1 cellular context compared by ENCODE assay signal in genomic region chr9:70418822-70419545, GRCh38.
A peak's percentile ranks its signal among the peaks of the same experiment; 100 is the strongest.
TF ChIP-seq lines count a peak whose summit lies in the region.

No MANE protein-coding gene starts in this region.

TF ChIP-seq in HepG2, 621 proteins besides CTCF, POLR2A, EP300 and RAD21 (continued from another document and continues in another):
- TF ChIP-seq ARID5B (CRISPR knock-in tag; IDR thresholded peaks at IDR 0.05), result peak; percentile 26
- TF ChIP-seq, protein P1, sequence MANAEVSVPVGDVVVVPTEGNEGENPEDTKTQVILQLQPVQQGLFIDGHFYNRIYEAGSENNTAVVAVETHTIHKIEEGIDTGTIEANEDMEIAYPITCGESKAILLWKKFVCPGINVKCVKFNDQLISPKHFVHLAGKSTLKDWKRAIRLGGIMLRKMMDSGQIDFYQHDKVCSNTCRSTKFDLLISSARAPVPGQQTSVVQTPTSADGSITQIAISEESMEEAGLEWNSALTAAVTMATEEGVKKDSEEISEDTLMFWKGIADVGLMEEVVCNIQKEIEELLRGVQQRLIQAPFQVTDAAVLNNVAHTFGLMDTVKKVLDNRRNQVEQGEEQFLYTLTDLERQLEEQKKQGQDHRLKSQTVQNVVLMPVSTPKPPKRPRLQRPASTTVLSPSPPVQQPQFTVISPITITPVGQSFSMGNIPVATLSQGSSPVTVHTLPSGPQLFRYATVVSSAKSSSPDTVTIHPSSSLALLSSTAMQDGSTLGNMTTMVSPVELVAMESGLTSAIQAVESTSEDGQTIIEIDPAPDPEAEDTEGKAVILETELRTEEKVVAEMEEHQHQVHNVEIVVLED (CRISPR knock-in tag; IDR thresholded peaks at IDR 0.05; ENCODE audit: borderline replicate concordance), result no peak
- TF ChIP-seq SRSF9 (IDR thresholded peaks at IDR 0.05; ENCODE audit: borderline replicate concordance, insufficient read depth, low read depth, low read length, poor library complexity, severe bottlenecking), result no peak
- TF ChIP-seq, protein P2, sequence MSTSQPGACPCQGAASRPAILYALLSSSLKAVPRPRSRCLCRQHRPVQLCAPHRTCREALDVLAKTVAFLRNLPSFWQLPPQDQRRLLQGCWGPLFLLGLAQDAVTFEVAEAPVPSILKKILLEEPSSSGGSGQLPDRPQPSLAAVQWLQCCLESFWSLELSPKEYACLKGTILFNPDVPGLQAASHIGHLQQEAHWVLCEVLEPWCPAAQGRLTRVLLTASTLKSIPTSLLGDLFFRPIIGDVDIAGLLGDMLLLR (CRISPR knock-in tag; IDR thresholded peaks at IDR 0.05), result peak; percentile 33; the same call in 1 of the 2 replicates
- TF ChIP-seq CENPBD1 (CRISPR knock-in tag; IDR thresholded peaks at IDR 0.05; ENCODE audit: borderline replicate concordance, low read depth), result no peak
- TF ChIP-seq ZNF33B (CRISPR knock-in tag; IDR thresholded peaks at IDR 0.05), result no peak
- TF ChIP-seq NFIB (CRISPR knock-in tag; IDR thresholded peaks at IDR 0.05; ENCODE audit: borderline replicate concordance), result no peak
- TF ChIP-seq, protein P3, sequence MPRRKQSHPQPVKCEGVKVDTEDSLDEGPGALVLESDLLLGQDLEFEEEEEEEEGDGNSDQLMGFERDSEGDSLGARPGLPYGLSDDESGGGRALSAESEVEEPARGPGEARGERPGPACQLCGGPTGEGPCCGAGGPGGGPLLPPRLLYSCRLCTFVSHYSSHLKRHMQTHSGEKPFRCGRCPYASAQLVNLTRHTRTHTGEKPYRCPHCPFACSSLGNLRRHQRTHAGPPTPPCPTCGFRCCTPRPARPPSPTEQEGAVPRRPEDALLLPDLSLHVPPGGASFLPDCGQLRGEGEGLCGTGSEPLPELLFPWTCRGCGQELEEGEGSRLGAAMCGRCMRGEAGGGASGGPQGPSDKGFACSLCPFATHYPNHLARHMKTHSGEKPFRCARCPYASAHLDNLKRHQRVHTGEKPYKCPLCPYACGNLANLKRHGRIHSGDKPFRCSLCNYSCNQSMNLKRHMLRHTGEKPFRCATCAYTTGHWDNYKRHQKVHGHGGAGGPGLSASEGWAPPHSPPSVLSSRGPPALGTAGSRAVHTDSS (CRISPR knock-in tag; conservative IDR thresholded peaks at IDR 0.05), result no peak
- no peak for TF ChIP-seq ZNF24 (IDR thresholded peaks at IDR 0.05)
- no peak; the same call in 1 of the 2 replicates for TF ChIP-seq SALL1 (CRISPR knock-in tag; IDR thresholded peaks at IDR 0.05)
- TF ChIP-seq ZNF18 (CRISPR knock-in tag; IDR thresholded peaks at IDR 0.05; ENCODE audit: insufficient replicate concordance), result no peak
- no peak for TF ChIP-seq SP1 (IDR thresholded peaks at IDR 0.05)
- TF ChIP-seq SP1 (CRISPR knock-in tag; IDR thresholded peaks at IDR 0.05), result no peak
- no peak for TF ChIP-seq ZNF33A (CRISPR knock-in tag; IDR thresholded peaks at IDR 0.05; ENCODE audit: borderline replicate concordance)
- no peak for TF ChIP-seq ZSCAN21 (CRISPR knock-in tag; IDR thresholded peaks at IDR 0.05; ENCODE audit: borderline replicate concordance)
- TF ChIP-seq ZNF337 (CRISPR knock-in tag; IDR thresholded peaks at IDR 0.05; ENCODE audit: borderline replicate concordance, low read depth), result no peak
- no peak for TF ChIP-seq ZNF674 (CRISPR knock-in tag; IDR thresholded peaks at IDR 0.05; ENCODE audit: low read depth)
- no peak for TF ChIP-seq ZNF761 (CRISPR knock-in tag; conservative IDR thresholded peaks at IDR 0.05)
- TF ChIP-seq PITX1 (CRISPR knock-in tag; IDR thresholded peaks at IDR 0.05), result peak; percentile 18; the same call in 1 of the 2 replicates
- TF ChIP-seq, protein P4, sequence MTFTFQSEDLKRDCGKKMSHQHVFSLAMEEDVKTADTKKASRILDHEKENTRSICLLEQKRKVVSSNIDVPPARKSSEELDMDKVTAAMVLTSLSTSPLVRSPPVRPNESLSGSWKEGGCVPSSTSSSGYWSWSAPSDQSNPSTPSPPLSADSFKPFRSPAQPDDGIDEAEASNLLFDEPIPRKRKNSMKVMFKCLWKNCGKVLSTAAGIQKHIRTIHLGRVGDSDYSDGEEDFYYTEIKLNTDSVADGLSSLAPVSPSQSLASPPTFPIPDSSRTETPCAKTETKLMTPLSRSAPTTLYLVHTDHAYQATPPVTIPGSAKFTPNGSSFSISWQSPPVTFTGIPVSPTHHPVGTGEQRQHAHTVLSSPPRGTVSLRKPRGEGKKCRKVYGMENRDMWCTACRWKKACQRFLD (CRISPR knock-in tag; IDR thresholded peaks at IDR 0.05; ENCODE audit: borderline replicate concordance), result no peak
- no peak for TF ChIP-seq IRF1 (CRISPR knock-in tag; IDR thresholded peaks at IDR 0.05; ENCODE audit: low read depth)
- TF ChIP-seq ZNF550 (CRISPR knock-in tag; IDR thresholded peaks at IDR 0.05; ENCODE audit: borderline replicate concordance), result no peak
- no peak for TF ChIP-seq ZNF451 (CRISPR knock-in tag; IDR thresholded peaks at IDR 0.05)
- no peak for TF ChIP-seq RCOR2 (CRISPR knock-in tag; IDR thresholded peaks at IDR 0.05)
- TF ChIP-seq, protein P5, sequence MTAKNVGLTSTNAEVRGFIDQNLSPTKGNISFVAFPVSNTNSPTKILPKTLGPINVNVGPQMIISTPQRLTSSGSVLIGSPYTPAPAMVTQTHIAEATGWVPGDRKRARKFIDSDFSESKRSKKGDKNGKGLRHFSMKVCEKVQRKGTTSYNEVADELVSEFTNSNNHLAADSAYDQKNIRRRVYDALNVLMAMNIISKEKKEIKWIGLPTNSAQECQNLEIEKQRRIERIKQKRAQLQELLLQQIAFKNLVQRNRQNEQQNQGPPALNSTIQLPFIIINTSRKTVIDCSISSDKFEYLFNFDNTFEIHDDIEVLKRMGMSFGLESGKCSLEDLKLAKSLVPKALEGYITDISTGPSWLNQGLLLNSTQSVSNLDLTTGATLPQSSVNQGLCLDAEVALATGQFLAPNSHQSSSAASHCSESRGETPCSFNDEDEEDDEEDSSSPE (CRISPR knock-in tag; IDR thresholded peaks at IDR 0.05), result peak; percentile 67
- no peak for TF ChIP-seq CBX5 (CRISPR knock-in tag; IDR thresholded peaks at IDR 0.05; ENCODE audit: borderline replicate concordance)
- no peak for TF ChIP-seq KLF9 (CRISPR knock-in tag; IDR thresholded peaks at IDR 0.05; ENCODE audit: low read depth)
- no peak for TF ChIP-seq ZSCAN22 (CRISPR knock-in tag; IDR thresholded peaks at IDR 0.05)
- TF ChIP-seq FOXP1 (IDR thresholded peaks at IDR 0.05), result no peak
- TF ChIP-seq FOXP1 (CRISPR knock-in tag; IDR thresholded peaks at IDR 0.05), result no peak
- TF ChIP-seq MXD1 (CRISPR knock-in tag; IDR thresholded peaks at IDR 0.05), result no peak
- no peak for TF ChIP-seq ZKSCAN8 (CRISPR knock-in tag; IDR thresholded peaks at IDR 0.05; ENCODE audit: borderline replicate concordance)
- no peak for TF ChIP-seq SMARCC2 (IDR thresholded peaks at IDR 0.05)
- TF ChIP-seq TAF1 (CRISPR knock-in tag; IDR thresholded peaks at IDR 0.05), result no peak; the same call in 1 of the 2 replicates
- no peak for TF ChIP-seq ZNF121 (CRISPR knock-in tag; IDR thresholded peaks at IDR 0.05)
- TF ChIP-seq PCBP1 (IDR thresholded peaks at IDR 0.05; ENCODE audit: borderline replicate concordance, low read depth, low read length), result peak; percentile 30; the same call in 1 of the 2 replicates
- TF ChIP-seq ZNF720 (CRISPR knock-in tag; IDR thresholded peaks at IDR 0.05), result no peak
- TF ChIP-seq ZNF354B (CRISPR knock-in tag; IDR thresholded peaks at IDR 0.05), result no peak
- TF ChIP-seq HNF4G (IDR thresholded peaks at IDR 0.05; ENCODE audit: borderline replicate concordance, low read depth, low read length), result no peak
- TF ChIP-seq HNF4G (CRISPR knock-in tag; IDR thresholded peaks at IDR 0.05; ENCODE audit: borderline replicate concordance, low read depth), result no peak
- TF ChIP-seq, protein P6, sequence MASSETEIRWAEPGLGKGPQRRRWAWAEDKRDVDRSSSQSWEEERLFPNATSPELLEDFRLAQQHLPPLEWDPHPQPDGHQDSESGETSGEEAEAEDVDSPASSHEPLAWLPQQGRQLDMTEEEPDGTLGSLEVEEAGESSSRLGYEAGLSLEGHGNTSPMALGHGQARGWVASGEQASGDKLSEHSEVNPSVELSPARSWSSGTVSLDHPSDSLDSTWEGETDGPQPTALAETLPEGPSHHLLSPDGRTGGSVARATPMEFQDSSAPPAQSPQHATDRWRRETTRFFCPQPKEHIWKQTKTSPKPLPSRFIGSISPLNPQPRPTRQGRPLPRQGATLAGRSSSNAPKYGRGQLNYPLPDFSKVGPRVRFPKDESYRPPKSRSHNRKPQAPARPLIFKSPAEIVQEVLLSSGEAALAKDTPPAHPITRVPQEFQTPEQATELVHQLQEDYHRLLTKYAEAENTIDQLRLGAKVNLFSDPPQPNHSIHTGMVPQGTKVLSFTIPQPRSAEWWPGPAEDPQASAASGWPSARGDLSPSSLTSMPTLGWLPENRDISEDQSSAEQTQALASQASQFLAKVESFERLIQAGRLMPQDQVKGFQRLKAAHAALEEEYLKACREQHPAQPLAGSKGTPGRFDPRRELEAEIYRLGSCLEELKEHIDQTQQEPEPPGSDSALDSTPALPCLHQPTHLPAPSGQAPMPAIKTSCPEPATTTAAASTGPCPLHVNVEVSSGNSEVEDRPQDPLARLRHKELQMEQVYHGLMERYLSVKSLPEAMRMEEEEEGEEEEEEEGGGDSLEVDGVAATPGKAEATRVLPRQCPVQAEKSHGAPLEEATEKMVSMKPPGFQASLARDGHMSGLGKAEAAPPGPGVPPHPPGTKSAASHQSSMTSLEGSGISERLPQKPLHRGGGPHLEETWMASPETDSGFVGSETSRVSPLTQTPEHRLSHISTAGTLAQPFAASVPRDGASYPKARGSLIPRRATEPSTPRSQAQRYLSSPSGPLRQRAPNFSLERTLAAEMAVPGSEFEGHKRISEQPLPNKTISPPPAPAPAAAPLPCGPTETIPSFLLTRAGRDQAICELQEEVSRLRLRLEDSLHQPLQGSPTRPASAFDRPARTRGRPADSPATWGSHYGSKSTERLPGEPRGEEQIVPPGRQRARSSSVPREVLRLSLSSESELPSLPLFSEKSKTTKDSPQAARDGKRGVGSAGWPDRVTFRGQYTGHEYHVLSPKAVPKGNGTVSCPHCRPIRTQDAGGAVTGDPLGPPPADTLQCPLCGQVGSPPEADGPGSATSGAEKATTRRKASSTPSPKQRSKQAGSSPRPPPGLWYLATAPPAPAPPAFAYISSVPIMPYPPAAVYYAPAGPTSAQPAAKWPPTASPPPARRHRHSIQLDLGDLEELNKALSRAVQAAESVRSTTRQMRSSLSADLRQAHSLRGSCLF (CRISPR knock-in tag; IDR thresholded peaks at IDR 0.05; ENCODE audit: borderline replicate concordance), result 0 out of 2 replicates have a peak, but pooled peaks have one; percentile 11
- TF ChIP-seq NFRKB (IDR thresholded peaks at IDR 0.05), result no peak
- 0 out of 2 replicates have a peak, but pooled peaks have one; percentile 36 for TF ChIP-seq ZNF367 (CRISPR knock-in tag; IDR thresholded peaks at IDR 0.05; ENCODE audit: borderline replicate concordance)
- no peak for TF ChIP-seq SMARCE1 (IDR thresholded peaks at IDR 0.05; ENCODE audit: borderline replicate concordance)
- TF ChIP-seq ZNF878 (CRISPR knock-in tag; IDR thresholded peaks at IDR 0.05), result no peak
- TF ChIP-seq PHF5A (CRISPR knock-in tag; IDR thresholded peaks at IDR 0.05; ENCODE audit: low read depth, unreplicated experiment), result no peak
- TF ChIP-seq ASH2L (IDR thresholded peaks at IDR 0.05; ENCODE audit: insufficient read length, low read depth, low read length), result no peak
- no peak; the same call in 1 of the 2 replicates for TF ChIP-seq ARNT2 (CRISPR knock-in tag; IDR thresholded peaks at IDR 0.05; ENCODE audit: low read depth)
